ENCODE assay signal across 2 cellular contexts in genomic region chr3:87461443-87461842, GRCh38.
TF ChIP-seq lines count a peak whose summit lies in the region.

No MANE protein-coding gene starts in this region.

TF ChIP-seq in A549, 52 proteins besides CTCF, POLR2A, EP300 and RAD21 (continued from another document):
- TF ChIP-seq REST (IDR thresholded peaks at IDR 0.05) (no peak), PBX3 (IDR thresholded peaks at IDR 0.05) (no peak), MAX (IDR thresholded peaks at IDR 0.05) (no peak), TP53 (CRISPR knock-in tag; IDR thresholded peaks at IDR 0.05) (no peak), NFE2L2 (conservative IDR thresholded peaks at IDR 0.05; ENCODE audit: low read length) (no peak), HEYL (CRISPR knock-in tag; IDR thresholded peaks at IDR 0.05) (no peak), JUN (IDR thresholded peaks at IDR 0.05) (no peak)

TF ChIP-seq in GM23338, 12 proteins besides CTCF, POLR2A, EP300 and RAD21 (continued from another document):
- TF ChIP-seq ZNF462 (CRISPR knock-in tag; IDR thresholded peaks at IDR 0.05) (no peak), POLR2AphosphoS5 (IDR thresholded peaks at IDR 0.05; ENCODE audit: low read depth) (no peak), ZNF114 (CRISPR knock-in tag; IDR thresholded peaks at IDR 0.05) (no peak)
